ENCODE assay signal across 21 cellular contexts in the genomic region with DNA sequence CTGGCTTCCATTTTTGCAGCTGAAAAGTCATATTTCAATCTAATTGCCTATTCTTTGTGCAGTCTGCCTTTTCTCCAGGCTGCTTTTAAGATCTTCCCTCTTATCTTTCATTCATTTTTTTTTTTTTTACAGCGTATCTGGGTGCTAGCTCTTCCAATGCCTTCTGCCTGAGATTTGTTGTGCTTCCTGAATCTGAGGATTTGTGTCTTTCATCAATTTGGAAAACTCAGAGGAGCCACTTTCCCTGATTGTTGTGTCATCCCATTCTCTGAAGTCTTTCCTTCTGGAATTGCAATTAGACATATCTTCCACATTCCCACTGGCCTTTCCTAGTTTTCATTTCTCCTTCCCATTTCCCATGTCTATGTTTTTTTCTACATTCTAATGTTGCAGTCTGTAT. TPM values are rescaled to one million over a fixed set of nuclear protein-coding genes. Genes with fewer than 3 reads are reported as not detected.
A peak's percentile ranks its signal among the peaks of the same experiment; 100 is the strongest.
DNase-seq lines count a peak whose midpoint lies in the region; ATAC-seq and TF ChIP-seq lines count a peak whose summit lies in the region.
"Had no signal": no experiment of that assay in that cellular context is flagged by ENCODE, and none has a peak within 500 bp of the region (broad histone marks: within the 10 kb centered on the region; RNA-seq: fewer than 3 reads in every experiment).

No MANE protein-coding gene starts in this region.

- peaks cover 0 to 18% (median 10%) of the 10 kb centered on the region in 4 donors for H3K4me1 ChIP-seq in Peyer's patch
- H3K4me1 ChIP-seq: esophagus muscularis mucosa, HAP-1, parathyroid adenoma, uterus had no signal

- H3K4me3 ChIP-seq in Peyer's patch: no peak overlapping the region
- H3K4me3 ChIP-seq: esophagus muscularis mucosa, HAP-1, K562, uterus had no signal

- H3K27me3 Mint-ChIP-seq in activated naive CD4-positive, alpha-beta T cell treated with anti-CD3 and anti-CD28 coated beads, Interleukin-2, amount 10 ng/mL, durations not matched to agents 7 days and 5 days: no peaks in the 10 kb centered on the region
- no peaks in the 10 kb centered on the region for H3K27me3 Mint-ChIP-seq in central memory CD8-positive, alpha-beta T cell
- no peaks in the 10 kb centered on the region for H3K27me3 Mint-ChIP-seq in stimulated activated naive CD8-positive, alpha-beta T cell treated with anti-CD3 and anti-CD28 coated beads, Interleukin-15, amount 100 ng/mL, for 72 hours

- no peak for TF ChIP-seq POLR2A in Peyer's patch (IDR thresholded peaks at IDR 0.05)

- peaks cover 64% of the 10 kb centered on the region for H3K36me3 Mint-ChIP-seq in activated naive CD4-positive, alpha-beta T cell treated with anti-CD3 and anti-CD28 coated beads, Interleukin-2, amount 10 ng/mL, durations not matched to agents 7 days and 5 days
- H3K36me3 Mint-ChIP-seq in central memory CD8-positive, alpha-beta T cell (ENCODE audit: insufficient read depth): peaks cover 1% of the 10 kb centered on the region

- H3K4me3 Mint-ChIP-seq in activated naive CD4-positive, alpha-beta T cell treated with anti-CD3 and anti-CD28 coated beads, Interleukin-2, amount 10 ng/mL, durations not matched to agents 7 days and 5 days: peak overlapping the region; percentile 55
- peak overlapping the region; percentile 61 for H3K4me3 Mint-ChIP-seq in central memory CD8-positive, alpha-beta T cell
- peak overlapping the region; percentile 12 to 22 for H3K4me3 Mint-ChIP-seq in stimulated activated naive CD8-positive, alpha-beta T cell treated with anti-CD3 and anti-CD28 coated beads, Interleukin-15, amount 100 ng/mL, for 72 hours

- H3K36me3 ChIP-seq in Peyer's patch: no peaks in the 10 kb centered on the region
- H3K36me3 ChIP-seq: esophagus muscularis mucosa, HAP-1, uterus had no signal

- peak overlapping the region; percentile 99 for H3K27ac Mint-ChIP-seq in activated naive CD4-positive, alpha-beta T cell treated with anti-CD3 and anti-CD28 coated beads, Interleukin-2, amount 10 ng/mL, durations not matched to agents 7 days and 5 days
- H3K27ac Mint-ChIP-seq in central memory CD8-positive, alpha-beta T cell (ENCODE audit: low read depth): peak overlapping the region; percentile 97
- peak overlapping the region in 1 of 2 donors; percentile 90 for H3K27ac Mint-ChIP-seq in stimulated activated naive CD8-positive, alpha-beta T cell treated with anti-CD3 and anti-CD28 coated beads, Interleukin-15, amount 100 ng/mL, for 72 hours

- CTCF ChIA-PET in activated naive CD4-positive, alpha-beta T cell treated with anti-CD3 and anti-CD28 coated beads, Interleukin-2, amount 10 ng/mL, durations not matched to agents 7 days and 5 days (lab: Charles Lee): interaction anchor here (1.0 to 2.7 kb wide), 2 partner anchors 9 to 35 kb away, joined by 3 to 8 read pairs; no protein-coding TSS in a partner anchor

- H3K27me3 ChIP-seq in Peyer's patch: no peaks in the 10 kb centered on the region
- H3K27me3 ChIP-seq: esophagus muscularis mucosa, uterus had no signal

- H3K27ac ChIP-seq in Peyer's patch: peak overlapping the region in 3 of 4 donors; percentile 21 to 84 (median 84)
- H3K27ac ChIP-seq: esophagus muscularis mucosa, parathyroid adenoma, uterus had no signal

- no peak for DNase-seq in activated naive CD4-positive, alpha-beta T cell treated with anti-CD3 and anti-CD28 coated beads, Interleukin-2, amount 10 ng/mL, durations not matched to agents 7 days and 5 days
- DNase-seq in activated naive CD4-positive, alpha-beta T cell treated with Interleukin-2 at 50 U/mL for 16 hours: no peak
- no peak for DNase-seq in Peyer's patch
- DNase-seq in central memory CD8-positive, alpha-beta T cell (ENCODE audit: low spot score in 2 of 2): no peak
- DNase-seq in stimulated activated naive CD8-positive, alpha-beta T cell treated with anti-CD3 and anti-CD28 coated beads, Interleukin-15, amount 100 ng/mL, for 72 hours: no peak
- no peak for DNase-seq in RKO (ENCODE audit: low spot score)
- no peak for DNase-seq in effector CD4-positive, alpha-beta T cell
- no peak for DNase-seq in kidney glomerular epithelial cell (lab: John Stamatoyannopoulos, UW)
- DNase-seq: activated CD8-positive, alpha-beta memory T cell treated with anti-CD3 and anti-CD28 coated beads, Interleukin-2, amount 50 U/mL, for 4 hours; amygdala; caudate nucleus; NCI-H1048; NCI-H2081; substantia nigra; SW 1271; uterus had no signal

- peaks cover 95% of the 10 kb centered on the region for H3K4me1 Mint-ChIP-seq in activated naive CD4-positive, alpha-beta T cell treated with anti-CD3 and anti-CD28 coated beads, Interleukin-2, amount 10 ng/mL, durations not matched to agents 7 days and 5 days
- peaks cover 94% of the 10 kb centered on the region for H3K4me1 Mint-ChIP-seq in central memory CD8-positive, alpha-beta T cell
- peaks cover 97% of the 10 kb centered on the region for H3K4me1 Mint-ChIP-seq in stimulated activated naive CD8-positive, alpha-beta T cell treated with anti-CD3 and anti-CD28 coated beads, Interleukin-15, amount 100 ng/mL, for 72 hours

- no peak for TF ChIP-seq CTCF in Peyer's patch (IDR thresholded peaks at IDR 0.05)

- ATAC-seq in central memory CD8-positive, alpha-beta T cell (replicated peaks; ENCODE audit: extremely low read depth, poor library complexity, severe bottlenecking): no peak
- ATAC-seq in stimulated activated naive CD8-positive, alpha-beta T cell treated with anti-CD3 and anti-CD28 coated beads, Interleukin-15, amount 100 ng/mL, for 72 hours: no peak
- ATAC-seq: K562, left lobe of liver had no signal

- no peaks in the 10 kb centered on the region for H3K9me3 ChIP-seq in Peyer's patch
- H3K9me3 ChIP-seq: HAP-1, uterus had no signal

- H3K9me3 Mint-ChIP-seq in activated naive CD4-positive, alpha-beta T cell treated with anti-CD3 and anti-CD28 coated beads, Interleukin-2, amount 10 ng/mL, durations not matched to agents 7 days and 5 days: peaks cover 9% of the 10 kb centered on the region
- no peaks in the 10 kb centered on the region for H3K9me3 Mint-ChIP-seq in central memory CD8-positive, alpha-beta T cell
- H3K9me3 Mint-ChIP-seq in stimulated activated naive CD8-positive, alpha-beta T cell treated with anti-CD3 and anti-CD28 coated beads, Interleukin-15, amount 100 ng/mL, for 72 hours: peaks cover 0 to 3% of the 10 kb centered on the region in 2 donors

RNA-seq across cellular contexts. Expression of a gene that starts 21.9 kb away (rescaled TPM):
- 10 to 100 TPM in 3 of 4 donors, 1 to 10 TPM in 1; 6.3 to 49.5 (median 22.2) TPM for total RNA-seq in Peyer's patch
